ENCODE assay signal across 10 cellular contexts in the genomic region with DNA sequence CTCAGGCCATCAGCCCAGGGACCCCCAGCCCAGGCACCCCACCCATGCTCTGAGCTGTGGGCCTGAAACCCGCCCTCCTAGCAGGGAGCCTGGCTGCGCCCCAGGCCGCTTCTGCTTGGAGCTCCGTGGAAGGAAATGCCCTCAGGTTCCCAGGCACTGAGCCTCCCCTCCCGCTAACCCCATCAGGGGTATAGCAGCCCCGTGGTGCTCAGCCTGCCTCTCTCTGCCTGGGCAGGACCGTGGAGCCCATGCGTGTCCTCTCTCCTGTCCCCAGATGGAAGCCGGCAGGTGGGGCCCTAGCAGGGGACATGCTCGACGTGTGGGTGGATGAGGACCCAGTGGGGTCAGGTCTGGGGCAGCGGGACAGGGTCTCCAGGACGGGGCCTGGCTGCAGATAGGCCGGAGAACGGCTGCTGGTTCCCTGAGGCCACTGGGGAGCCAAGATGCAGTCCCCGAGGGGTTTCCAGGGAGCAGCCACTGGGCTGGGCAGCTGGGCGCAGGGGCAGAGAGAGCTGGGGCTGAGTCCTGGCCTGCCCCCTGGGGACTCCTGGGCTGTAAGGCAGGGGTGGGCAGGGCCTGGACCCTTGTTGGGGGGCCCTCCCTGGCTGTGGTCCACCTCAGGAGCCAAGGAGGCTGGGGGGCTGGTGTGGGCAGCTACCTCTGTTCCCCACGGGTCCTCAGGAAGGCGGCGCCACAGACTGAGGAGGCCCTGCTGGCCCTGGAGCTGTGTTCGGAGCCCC.
DNase-seq lines count a peak whose midpoint lies in the region; ATAC-seq, FAIRE-seq and TF ChIP-seq lines count a peak whose summit lies in the region.
"Had no signal": no experiment of that assay in that cellular context is flagged by ENCODE, and none has a peak within 500 bp of the region (broad histone marks: within the 10 kb centered on the region; RNA-seq: fewer than 3 reads in every experiment).

No MANE protein-coding gene starts in this region.

- H3K27me3 Mint-ChIP-seq in activated naive CD8-positive, alpha-beta T cell treated with anti-CD3 and anti-CD28 coated beads, Interleukin-2, amount 10 ng/mL, durations not matched to agents 7 days and 5 days, result no peaks in the 10 kb centered on the region
- H3K27me3 Mint-ChIP-seq in naive B cell (peaks cover 0 to 6% (median 0%) of the 10 kb centered on the region in 3 donors), type B pancreatic cell (no peaks in the 10 kb centered on the region)

- intact Hi-C loops in heart left ventricle (cut with DNase I), result loop anchor here (2.0 to 10.0 kb wide), 8 partner anchors 66 to 121 kb away; partner anchors contain the start of gene FAAP20 (in 3 of the 10)
- intact Hi-C loops in left ventricle myocardium superior (cut with micrococcal nuclease), result no loop called here

- no peak for ATAC-seq in heart left ventricle
- ATAC-seq in left ventricle myocardium superior, result no peak
- ATAC-seq in activated naive CD8-positive, alpha-beta T cell treated with anti-CD3 and anti-CD28 coated beads, Interleukin-2, amount 10 ng/mL, durations not matched to agents 7 days and 5 days (ENCODE audit: low read depth), result peak; percentile 1
- no peak for ATAC-seq in naive B cell (ENCODE audit: low read depth in 2 of 2)
- ATAC-seq in HG02884 (IDR thresholded peaks at IDR 0.05; ENCODE audit: unreplicated experiment), result no peak

- no peaks in the 10 kb centered on the region for H3K9me3 ChIP-seq in heart left ventricle

- H3K27me3 ChIP-seq in heart left ventricle, result no peaks in the 10 kb centered on the region

- peak overlapping the region; percentile 68 for H3K4me3 Mint-ChIP-seq in activated naive CD8-positive, alpha-beta T cell treated with anti-CD3 and anti-CD28 coated beads, Interleukin-2, amount 10 ng/mL, durations not matched to agents 7 days and 5 days
- peak overlapping the region; percentile 45 to 79 (median 75) for H3K4me3 Mint-ChIP-seq in naive B cell
- peak overlapping the region; percentile 54 for H3K4me3 Mint-ChIP-seq in type B pancreatic cell

- H3K4me3 ChIP-seq in heart left ventricle, result no peak overlapping the region

- FAIRE-seq in GM19239 (lab: Jason Lieb, UNC), result no peak
- FAIRE-seq: D721Med had no signal

- no peak for TF ChIP-seq POLR2A in heart left ventricle (IDR thresholded peaks at IDR 0.05)

- DNase-seq in heart left ventricle (no peak), left ventricle myocardium superior (no peak), naive B cell (no peak), type B pancreatic cell (ENCODE audit: extremely low spot score, unreplicated experiment) (no peak), GM10266 (ENCODE audit: extremely low spot score) (no peak), GM19239 (ENCODE audit: insufficient read length, low spot score) (no peak)
- no peak for DNase-seq in activated naive CD8-positive, alpha-beta T cell treated with anti-CD3 and anti-CD28 coated beads, Interleukin-2, amount 10 ng/mL, durations not matched to agents 7 days and 5 days
- DNase-seq: NCI-H187 had no signal

- H3K4me1 Mint-ChIP-seq in activated naive CD8-positive, alpha-beta T cell treated with anti-CD3 and anti-CD28 coated beads, Interleukin-2, amount 10 ng/mL, durations not matched to agents 7 days and 5 days, result peaks cover 2% of the 10 kb centered on the region
- peaks cover 23 to 27% (median 23%) of the 10 kb centered on the region in 3 donors for H3K4me1 Mint-ChIP-seq in naive B cell
- H3K4me1 Mint-ChIP-seq in type B pancreatic cell (ENCODE audit: unreplicated experiment), result no peaks in the 10 kb centered on the region

- POLR2A ChIA-PET in activated naive CD8-positive, alpha-beta T cell treated with anti-CD3 and anti-CD28 coated beads, Interleukin-2, amount 10 ng/mL, durations not matched to agents 7 days and 5 days (lab: Charles Lee), result interaction anchor here (0.6 to 3.8 kb wide), 11 partner anchors 15 to 122 kb away, joined by 3 to 11 read pairs (median 5); partner anchors contain the start of gene PEX10

- H3K36me3 Mint-ChIP-seq in activated naive CD8-positive, alpha-beta T cell treated with anti-CD3 and anti-CD28 coated beads, Interleukin-2, amount 10 ng/mL, durations not matched to agents 7 days and 5 days, result no peaks in the 10 kb centered on the region
- H3K36me3 Mint-ChIP-seq in naive B cell (no peaks in the 10 kb centered on the region), type B pancreatic cell (no peaks in the 10 kb centered on the region)

- no peak for TF ChIP-seq CTCF in heart left ventricle (IDR thresholded peaks at IDR 0.05)
- TF ChIP-seq CTCF in type B pancreatic cell (conservative IDR thresholded peaks at IDR 0.05), result no peak
- no peak for TF ChIP-seq CTCF in GM10266 (IDR thresholded peaks at IDR 0.05; ENCODE audit: control insufficient read depth, insufficient read depth, low read depth, missing control alignments)

- H3K27ac Mint-ChIP-seq in activated naive CD8-positive, alpha-beta T cell treated with anti-CD3 and anti-CD28 coated beads, Interleukin-2, amount 10 ng/mL, durations not matched to agents 7 days and 5 days, result peak overlapping the region; percentile 74
- H3K27ac Mint-ChIP-seq in naive B cell, result peak overlapping the region; percentile 27 to 93 (median 86)
- H3K27ac Mint-ChIP-seq in type B pancreatic cell, result peak overlapping the region; percentile 31

- H3K9me3 Mint-ChIP-seq in activated naive CD8-positive, alpha-beta T cell treated with anti-CD3 and anti-CD28 coated beads, Interleukin-2, amount 10 ng/mL, durations not matched to agents 7 days and 5 days, result no peaks in the 10 kb centered on the region
- no peaks in the 10 kb centered on the region for H3K9me3 Mint-ChIP-seq in naive B cell
- H3K9me3 Mint-ChIP-seq in type B pancreatic cell, result no peaks in the 10 kb centered on the region

- 70 to 81% (median 76%) methylated on average over 10 to 21 of the region's 21 CpGs for WGBS in heart left ventricle, 4 donors

- peaks cover 0 to 90% (median 55%) of the 10 kb centered on the region in 12 donors for H3K4me1 ChIP-seq in heart left ventricle

- peak overlapping the region in 9 of 12 donors; percentile 77 to 95 (median 93) for H3K27ac ChIP-seq in heart left ventricle

- H3K36me3 ChIP-seq in heart left ventricle, result no peaks in the 10 kb centered on the region

Comparison
In these comparisons a context has a peak if more than half of its experiments do, and no peak if none do; other contexts are left out.
1. H3K27ac Mint-ChIP-seq: peak in every context shown above with its lines; median percentile 86 in naive B cell; 74 in activated naive CD8-positive, alpha-beta T cell treated with anti-CD3 and anti-CD28 coated beads, Interleukin-2, amount 10 ng/mL, durations not matched to agents 7 days and 5 days; 31 in type B pancreatic cell.